Comparison of ENCODE assay signal across 23 cellular contexts in genomic region chr10:28778524-28778923, GRCh38.
DNase-seq lines count a peak whose midpoint lies in the region; ATAC-seq and TF ChIP-seq lines count a peak whose summit lies in the region.
"Had no signal": no experiment of that assay in that cellular context is flagged by ENCODE, and none has a peak within 500 bp of the region (broad histone marks: within the 10 kb centered on the region; RNA-seq: fewer than 3 reads in every experiment).

No MANE protein-coding gene starts in this region.

- CTCF ChIA-PET in A673 (lab: Charles Lee), result no interaction called here

- POLR2A ChIA-PET in A673 (lab: Charles Lee; ENCODE audit: low non-redundant PET), result no interaction called here

- H3K27ac ChIP-seq in A673 (ENCODE audit: low read depth, low read length, poor library complexity, severe bottlenecking) (no peak overlapping the region), dorsolateral prefrontal cortex (no peak overlapping the region)
- H3K27ac ChIP-seq: BLaER1 treated with 17β-estradiol and CSF1 and Interleukin-3, amounts not matched to agents 10 nM and 100 nM; KMS-11; spleen had no signal

- H3K4me3 ChIP-seq in A673 (ENCODE audit: low read depth, low read length, poor library complexity, severe bottlenecking) (no peak overlapping the region), dorsolateral prefrontal cortex (no peak overlapping the region)
- H3K4me3 ChIP-seq: BLaER1 treated with 17β-estradiol and CSF1 and Interleukin-3, amounts not matched to agents 10 nM and 100 nM; spleen had no signal

- intact Hi-C loops in A673 (cut with micrococcal nuclease; ENCODE audit: unreplicated experiment), result no loop called here
- intact Hi-C loops in dorsolateral prefrontal cortex (cut with DNase I), result no loop called here

- H3K36me3 ChIP-seq in A673 (ENCODE audit: insufficient read depth, low read length, poor library complexity, severe bottlenecking), result no peaks in the 10 kb centered on the region
- H3K36me3 ChIP-seq: BLaER1 treated with 17β-estradiol and CSF1 and Interleukin-3, amounts not matched to agents 10 nM and 100 nM; spleen had no signal

- H3K4me1 ChIP-seq in A673 (ENCODE audit: insufficient read depth, low read length, poor library complexity, severe bottlenecking), result peaks cover 8% of the 10 kb centered on the region
- H3K4me1 ChIP-seq: spleen had no signal

- no TSS peak for BruUV-seq in A673 (replicated peaks; lab: Mats Ljungman, UMichigan)

- no peaks in the 10 kb centered on the region for H3K27me3 ChIP-seq in A673 (replicated peaks; ENCODE audit: insufficient read depth, low read depth, low read length, poor library complexity)
- no peaks in the 10 kb centered on the region for H3K27me3 ChIP-seq in dorsolateral prefrontal cortex
- H3K27me3 ChIP-seq: spleen had no signal

- TF ChIP-seq CTCF in A673 (conservative IDR thresholded peaks at IDR 0.05; ENCODE audit: low read depth, low read length), result no peak
- TF ChIP-seq CTCF in dorsolateral prefrontal cortex (IDR thresholded peaks at IDR 0.05 in 54 of 56, conservative IDR thresholded peaks at IDR 0.05 in 2 of 56; ENCODE audit: low read depth in 1 of 56, partially characterized antibody in 56 of 56), result no peak

- peak; percentile 45 for DNase-seq in A673 (ENCODE audit: low spot score)
- DNase-seq in HT1080 (ENCODE audit: low read depth), result peak; percentile 26
- peak; percentile 75 for DNase-seq in kidney glomerular epithelial cell (lab: John Stamatoyannopoulos, UW)
- DNase-seq in NCI-H2081 treated with DMSO at 0.1 percent for 48 hours (lab: John Stamatoyannopoulos, UW), result no peak
- no peak for DNase-seq in dorsolateral prefrontal cortex
- DNase-seq in COLO668 (lab: John Stamatoyannopoulos, UW; ENCODE audit: unreplicated experiment), result no peak
- DNase-seq in activated CD4-positive, alpha-beta T cell treated with anti-CD3 and anti-CD28 coated beads, Interleukin-2, amount 50 U/mL, for 4 hours, result no peak
- DNase-seq: ACHN; activated effector memory CD4-positive, alpha-beta T cell treated with anti-CD3 and anti-CD28 coated beads, Interleukin-2, amount 50 U/mL, for 16 hours; activated naive CD8-positive, alpha-beta T cell treated with anti-CD3 and anti-CD28 coated beads, Interleukin-2, amount 10 ng/mL, durations not matched to agents 7 days and 5 days; Calu3; hippocampal formation; immature natural killer cell; MV-4-11; natural killer cell; NCI-H1694; NCI-H2171 treated with DMSO at 0.1 percent for 48 hours; spleen; stimulated activated CD4-positive, alpha-beta T cell treated with anti-CD3 and anti-CD28 coated beads, Interleukin-2, amount 100 ng/mL, for 48 hours had no signal

- no peaks in the 10 kb centered on the region for H3K9me3 ChIP-seq in A673 (ENCODE audit: low read depth, low read length, poor library complexity, severe bottlenecking)

- ATAC-seq in SK-N-SH treated with all-trans-retinoic acid at 6 μM for 48 hours, result no peak
- ATAC-seq: natural killer cell; stimulated activated effector memory CD8-positive, alpha-beta T cell treated with anti-CD3 and anti-CD28 coated beads, Interleukin-12 subunit alpha, Interleukin-12 subunit beta, amount 100 ng/mL, for 72 hours had no signal

TF ChIP-seq in SK-N-SH treated with all-trans-retinoic acid at 6 μM for 48 hours, 23 proteins besides CTCF, POLR2A, EP300 and RAD21:
- TF ChIP-seq, protein P1, sequence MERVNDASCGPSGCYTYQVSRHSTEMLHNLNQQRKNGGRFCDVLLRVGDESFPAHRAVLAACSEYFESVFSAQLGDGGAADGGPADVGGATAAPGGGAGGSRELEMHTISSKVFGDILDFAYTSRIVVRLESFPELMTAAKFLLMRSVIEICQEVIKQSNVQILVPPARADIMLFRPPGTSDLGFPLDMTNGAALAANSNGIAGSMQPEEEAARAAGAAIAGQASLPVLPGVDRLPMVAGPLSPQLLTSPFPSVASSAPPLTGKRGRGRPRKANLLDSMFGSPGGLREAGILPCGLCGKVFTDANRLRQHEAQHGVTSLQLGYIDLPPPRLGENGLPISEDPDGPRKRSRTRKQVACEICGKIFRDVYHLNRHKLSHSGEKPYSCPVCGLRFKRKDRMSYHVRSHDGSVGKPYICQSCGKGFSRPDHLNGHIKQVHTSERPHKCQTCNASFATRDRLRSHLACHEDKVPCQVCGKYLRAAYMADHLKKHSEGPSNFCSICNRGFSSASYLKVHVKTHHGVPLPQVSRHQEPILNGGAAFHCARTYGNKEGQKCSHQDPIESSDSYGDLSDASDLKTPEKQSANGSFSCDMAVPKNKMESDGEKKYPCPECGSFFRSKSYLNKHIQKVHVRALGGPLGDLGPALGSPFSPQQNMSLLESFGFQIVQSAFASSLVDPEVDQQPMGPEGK (CRISPR knock-in tag; IDR thresholded peaks at IDR 0.05; ENCODE audit: borderline replicate concordance), result 0 out of 2 replicates have a peak, but pooled peaks have one; percentile 14
- peak; percentile 50 for TF ChIP-seq ISL1 (CRISPR knock-in tag; IDR thresholded peaks at IDR 0.05)
- TF ChIP-seq PPARA (CRISPR knock-in tag; IDR thresholded peaks at IDR 0.05; ENCODE audit: borderline replicate concordance), result no peak

Comparison
In these comparisons a context has a peak if more than half of its experiments do, and no peak if none do; other contexts are left out.
1. DNase-seq: peak in A673 (single experiment), HT1080 (single experiment) and kidney glomerular epithelial cell (single experiment); none in NCI-H2081 treated with DMSO at 0.1 percent for 48 hours (single experiment), dorsolateral prefrontal cortex (0 of 10), COLO668 (single experiment) and activated CD4-positive, alpha-beta T cell treated with anti-CD3 and anti-CD28 coated beads, Interleukin-2, amount 50 U/mL, for 4 hours (0 of 2).